ENCODE assay signal across 24 cellular contexts in the genomic region with DNA sequence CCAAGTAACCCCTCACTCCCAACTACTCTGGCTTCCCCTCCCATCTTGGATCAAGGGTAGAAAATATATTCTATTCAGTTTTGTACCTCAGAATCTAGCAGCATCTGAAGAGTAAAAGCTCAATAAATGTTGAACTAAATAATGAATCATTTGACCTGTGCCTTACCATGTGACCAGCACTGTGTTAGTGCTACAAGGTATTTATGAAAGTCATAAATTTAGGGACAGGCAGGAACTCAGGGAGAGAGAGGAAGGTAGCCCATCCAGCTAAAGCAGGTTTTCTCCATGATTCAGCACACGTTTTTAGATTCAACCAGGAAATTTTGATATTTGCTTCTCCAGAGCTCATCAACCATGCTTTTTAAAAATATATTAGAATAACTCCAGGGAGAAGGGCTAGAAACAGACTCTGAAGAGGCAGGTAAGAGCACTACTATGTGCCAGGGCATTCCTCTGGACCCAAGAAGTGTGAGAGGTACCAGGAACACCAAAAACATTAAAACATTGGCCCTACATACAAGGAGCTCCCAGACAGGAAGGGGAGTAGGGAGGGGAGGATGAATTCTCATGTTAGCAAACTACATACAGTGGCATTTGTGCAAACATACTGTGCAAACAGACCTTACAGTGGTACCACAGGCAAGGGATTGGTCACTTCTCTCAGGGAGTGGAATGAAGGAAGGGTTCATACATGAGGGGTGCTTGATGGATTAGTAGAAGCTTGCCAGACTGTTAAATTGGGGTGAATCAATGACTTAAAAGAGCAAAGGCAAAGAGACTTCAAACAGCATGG.
DNase-seq lines count a peak whose midpoint lies in the region; ATAC-seq, FAIRE-seq and TF ChIP-seq lines count a peak whose summit lies in the region.
"Had no signal": no experiment of that assay in that cellular context is flagged by ENCODE, and none has a peak within 500 bp of the region (broad histone marks: within the 10 kb centered on the region; RNA-seq: fewer than 3 reads in every experiment).

No MANE protein-coding gene starts in this region.

- intact Hi-C loops in HepG2 (cut with micrococcal nuclease; ENCODE audit: unreplicated experiment) (no loop called here), right lobe of liver (cut with DNase I) (no loop called here)

- no peak for FAIRE-seq in HepG2 (lab: Jason Lieb, UNC)
- FAIRE-seq: A204.1, GM12892, GM19239, K562 had no signal

- H3K4me2 ChIP-seq in HepG2 (ENCODE audit: low read depth, low read length): no peak overlapping the region
- H3K4me2 ChIP-seq: BLaER1 had no signal

- TF ChIP-seq EP300 in HepG2 (IDR thresholded peaks at IDR 0.05; ENCODE audit: low read depth in 2 of 2, low read length in 2 of 2) (no peak), HepG2 (CRISPR knock-in tag; IDR thresholded peaks at IDR 0.05; ENCODE audit: borderline replicate concordance) (no peak)

- TF ChIP-seq RAD21 in HepG2 (CRISPR knock-in tag; IDR thresholded peaks at IDR 0.05): no peak

- no peak for TF ChIP-seq POLR2A in HepG2 (IDR thresholded peaks at IDR 0.05; ENCODE audit: insufficient read depth in 1 of 2, low read depth in 2 of 2, low read length in 2 of 2)
- no peak for TF ChIP-seq POLR2A in right lobe of liver (IDR thresholded peaks at IDR 0.05)

- no peak overlapping the region for H3K27ac ChIP-seq in HepG2 (ENCODE audit: extremely low read length, insufficient read depth, low read length)
- no peak overlapping the region for H3K27ac ChIP-seq in right lobe of liver
- H3K27ac ChIP-seq: BLaER1, Peyer's patch, SK-N-MC had no signal

- in situ Hi-C loops in HepG2 (cut with HindIII; ENCODE audit: extremely low pct_ligation_motif_present, low pct_unique_long_range_greater_than_20kb): loop anchor here (5.0 kb wide), 1 partner anchor 67 kb away; no protein-coding TSS in a partner anchor

- H3K9me3 ChIP-seq in HepG2 (ENCODE audit: low read length) (no peaks in the 10 kb centered on the region), right lobe of liver (no peaks in the 10 kb centered on the region)
- H3K9me3 ChIP-seq: BLaER1, MG63, Peyer's patch had no signal

- no peaks in the 10 kb centered on the region for H4K20me1 ChIP-seq in HepG2 (ENCODE audit: insufficient read depth, low read length)
- H4K20me1 ChIP-seq: BLaER1 had no signal

- CTCF ChIA-PET in HepG2 (lab: Yijun Ruan, JAX; ENCODE audit: low intra/inter-chr PET ratio, low total read pairs): no interaction called here

- TF ChIP-seq CTCF in HepG2 (CRISPR knock-in tag; IDR thresholded peaks at IDR 0.05) (no peak), right lobe of liver (IDR thresholded peaks at IDR 0.05) (no peak)

- no peak overlapping the region for H3K4me3 ChIP-seq in HepG2 (replicated peaks in 1 of 3; ENCODE audit: insufficient read depth in 1 of 3, low read depth in 2 of 3, low read length in 3 of 3)
- H3K4me3 ChIP-seq in right lobe of liver: no peak overlapping the region
- H3K4me3 ChIP-seq: BLaER1, K562, MG63, Peyer's patch, SK-N-MC had no signal

- ATAC-seq in HepG2 (peak; percentile 53; the same call in 2 of the 3 replicates), right lobe of liver (no peak)
- ATAC-seq: K562 had no signal

- DNase-seq in HepG2 (ENCODE audit: low spot score) (peak; percentile 37), right lobe of liver (no peak), LoVo (ENCODE audit: low spot score) (peak; percentile 15), kidney tubule cell (ENCODE audit: low spot score) (peak; percentile 41), dermis blood vessel endothelial cell (no peak), T-helper 9 cell (no peak), NCI-H1105 treated with DMSO at 0.1 percent for 48 hours (lab: John Stamatoyannopoulos, UW) (no peak)
- DNase-seq: CD4-positive, CD25-positive, alpha-beta regulatory T cell; DND-41; H7; MG63; NCI-H1694; NCI-H2081 treated with DMSO at 0.1 percent for 48 hours; NCI-H2171; NCI-H226; NCI-H524; Peyer's patch; SIG-M5 had no signal

- H3K4me1 ChIP-seq in HepG2 (ENCODE audit: insufficient read depth, low read length) (peaks cover 20% of the 10 kb centered on the region), right lobe of liver (peaks cover 0 to 5% (median 0%) of the 10 kb centered on the region in 4 donors)
- H3K4me1 ChIP-seq: BLaER1, Peyer's patch had no signal

- POLR2A ChIA-PET in HepG2 (lab: Yijun Ruan, JAX): interaction anchor here (1.3 kb wide), 1 partner anchor 11 kb away, joined by 3 read pairs; no protein-coding TSS in a partner anchor

- no peak overlapping the region for H3K9ac ChIP-seq in HepG2 (ENCODE audit: insufficient read depth, low read depth, low read length)
- H3K9ac ChIP-seq: BLaER1 had no signal

- H3K36me3 ChIP-seq in HepG2 (replicated peaks in 1 of 2; ENCODE audit: control insufficient read depth in 1 of 2, insufficient read depth in 2 of 2, low read length in 2 of 2): no peaks in the 10 kb centered on the region
- H3K36me3 ChIP-seq in right lobe of liver: no peaks in the 10 kb centered on the region
- H3K36me3 ChIP-seq: BLaER1, MG63, Peyer's patch had no signal

- 77% methylated on average over 1 of the region's 1 CpG for WGBS in HepG2 (ENCODE audit: low lambda C conversion rate)
- WGBS in right lobe of liver (ENCODE audit: insufficient coverage, low coverage, low lambda C conversion rate, missing lambda C conversion rate): 58% methylated on average over 1 of the region's 1 CpG

- H3K27me3 ChIP-seq in HepG2 (ENCODE audit: control insufficient read depth in 1 of 2, insufficient read depth in 2 of 2, low read length in 2 of 2) (no peaks in the 10 kb centered on the region), right lobe of liver (no peaks in the 10 kb centered on the region)
- H3K27me3 ChIP-seq: BLaER1, Peyer's patch had no signal

- no peaks in the 10 kb centered on the region for H3K79me2 ChIP-seq in HepG2 (ENCODE audit: insufficient read depth, low read length)

- no peak overlapping the region for H2AFZ ChIP-seq in HepG2 (ENCODE audit: low read length)

- no TSS peak for BruUV-seq in HepG2 (replicated peaks; lab: Mats Ljungman, UMichigan)

TF ChIP-seq in HepG2, 621 proteins besides CTCF, POLR2A, EP300 and RAD21:
- TF ChIP-seq NKX3-1 (CRISPR knock-in tag; IDR thresholded peaks at IDR 0.05) (no peak), HMG20A (CRISPR knock-in tag; IDR thresholded peaks at IDR 0.05; ENCODE audit: borderline replicate concordance) (no peak), ZNF564 (CRISPR knock-in tag; IDR thresholded peaks at IDR 0.05) (no peak), FOXA3 (CRISPR knock-in tag; IDR thresholded peaks at IDR 0.05) (0 out of 2 replicates have a peak, but pooled peaks have one; percentile 35), FLYWCH1 (CRISPR knock-in tag; IDR thresholded peaks at IDR 0.05) (no peak), TEAD3 (CRISPR knock-in tag; optimal IDR thresholded peaks at IDR 0.05; ENCODE audit: borderline replicate concordance) (peak; percentile 13)
TF ChIP-seq in HepG2: peak in this region for 2.

Comparison
In these comparisons a context has a peak if more than half of its experiments do, and no peak if none do; other contexts are left out.
1. DNase-seq: peak in HepG2 (single experiment), LoVo (single experiment) and kidney tubule cell (single experiment); none in right lobe of liver (0 of 3), dermis blood vessel endothelial cell (single experiment), T-helper 9 cell (single experiment) and NCI-H1105 treated with DMSO at 0.1 percent for 48 hours (single experiment).